Comparison of ENCODE assay signal across 39 cellular contexts in genomic region chrX:24184018-24184417, GRCh38. TPM values are rescaled to one million over a fixed set of nuclear protein-coding genes. Genes with fewer than 3 reads are reported as not detected.
DNase-seq lines count a peak whose midpoint lies in the region; ATAC-seq, FAIRE-seq and TF ChIP-seq lines count a peak whose summit lies in the region.
"Had no signal": no experiment of that assay in that cellular context is flagged by ENCODE, and none has a peak within 500 bp of the region (broad histone marks: within the 10 kb centered on the region; RNA-seq: fewer than 3 reads in every experiment).

No MANE protein-coding gene starts in this region.

- ATAC-seq in Right ventricle myocardium superior (ENCODE audit: poor library complexity) (peak; percentile 29), left lobe of liver (peak; percentile 56), upper lobe of right lung (peak; percentile 32)
- ATAC-seq: A549; activated CD4-positive, alpha-beta T cell treated with anti-CD3 and anti-CD28 coated beads for 36 hours; activated CD8-positive, alpha-beta T cell treated with anti-CD3 and anti-CD28 coated beads, Interleukin-2, amount 10 ng/mL, durations not matched to agents 7 days and 5 days; naive thymus-derived CD8-positive, alpha-beta T cell had no signal

- intact Hi-C loops in Right ventricle myocardium superior (cut with DNase I) (no loop called here), upper lobe of right lung (cut with DNase I) (no loop called here)

- no peak overlapping the region for H3K27ac ChIP-seq in right atrium auricular region
- H3K27ac ChIP-seq in upper lobe of right lung = no peak overlapping the region
- H3K27ac ChIP-seq: A549, colonic mucosa, heart right ventricle, HL-60, KMS-11, parathyroid adenoma, testis, VCaP had no signal

- DNase-seq in Right ventricle myocardium superior (no peak), right atrium auricular region (ENCODE audit: low spot score) (no peak), bronchial epithelial cell (ENCODE audit: low read depth) (peak; percentile 13), left lobe of liver (ENCODE audit: low spot score) (no peak), upper lobe of right lung (no peak), NCI-H446 treated with DMSO at 0.1 percent for 48 hours (lab: John Stamatoyannopoulos, UW) (no peak), DMS 273 (lab: John Stamatoyannopoulos, UW; ENCODE audit: unreplicated experiment) (no peak)
- no peak for DNase-seq in activated T-cell treated with anti-CD3 and anti-CD28 coated beads, Interleukin-2, amount 50 U/mL, for 48 hours
- DNase-seq: activated CD4-positive, alpha-beta T cell treated with anti-CD3 and anti-CD28 coated beads for 36 hours; activated CD8-positive, alpha-beta T cell treated with anti-CD3 and anti-CD28 coated beads, Interleukin-2, amount 10 ng/mL, durations not matched to agents 7 days and 5 days; AML-193; anterior cingulate cortex; CD4-positive, alpha-beta memory T cell; colonic mucosa; DMS 273 treated with DMSO at 0.1 percent for 48 hours; effector CD8-positive, alpha-beta T cell; foreskin melanocyte; H7; heart right ventricle; kidney; MG63; naive thymus-derived CD8-positive, alpha-beta T cell; NCI-H1436; NCI-H2081 treated with DMSO at 0.1 percent for 48 hours; NCI-H2227 treated with DMSO at 0.1 percent for 48 hours; NCI-H526 treated with DMSO at 0.1 percent for 48 hours; retina; SHP77 treated with DMSO at 0.1 percent for 48 hours; stimulated activated naive CD4-positive, alpha-beta T cell treated with Interleukin-2 at 50 U/mL for 16 hours; testis had no signal

- peak; percentile 60 for FAIRE-seq in bronchial epithelial cell (lab: Jason Lieb, UNC)
- FAIRE-seq: A549, GM18507, GM19239, urothelium cell line had no signal

- no peak for TF ChIP-seq CTCF in right atrium auricular region (IDR thresholded peaks at IDR 0.05)
- no peak for TF ChIP-seq CTCF in bronchial epithelial cell (IDR thresholded peaks at IDR 0.05; ENCODE audit: insufficient read depth, low read length, severe bottlenecking)
- TF ChIP-seq CTCF in upper lobe of right lung (IDR thresholded peaks at IDR 0.05) = no peak

- H3K4me3 ChIP-seq in right atrium auricular region = no peak overlapping the region
- H3K4me3 ChIP-seq in bronchial epithelial cell (ENCODE audit: low read depth, low read length) = no peak overlapping the region
- H3K4me3 ChIP-seq in upper lobe of right lung = no peak overlapping the region
- H3K4me3 ChIP-seq: A549, colonic mucosa, heart right ventricle, MG63, smooth muscle cell, testis had no signal

- no peaks in the 10 kb centered on the region for H3K4me1 ChIP-seq in right atrium auricular region
- no peaks in the 10 kb centered on the region for H3K4me1 ChIP-seq in upper lobe of right lung
- H3K4me1 ChIP-seq: colonic mucosa, parathyroid adenoma, testis had no signal

- H3K36me3 ChIP-seq in right atrium auricular region (peaks cover 19% of the 10 kb centered on the region), bronchial epithelial cell (ENCODE audit: control insufficient read depth, insufficient read depth, low read length) (peaks cover 5% of the 10 kb centered on the region), upper lobe of right lung (peaks cover 20% of the 10 kb centered on the region)

- H3K27me3 ChIP-seq in right atrium auricular region (no peaks in the 10 kb centered on the region), bronchial epithelial cell (ENCODE audit: control insufficient read depth, insufficient read depth, low read length) (no peaks in the 10 kb centered on the region), upper lobe of right lung (no peaks in the 10 kb centered on the region)
- H3K27me3 ChIP-seq: colonic mucosa, heart right ventricle, MG63, testis had no signal

- H3K9me3 ChIP-seq in right atrium auricular region = no peaks in the 10 kb centered on the region
- H3K9me3 ChIP-seq in upper lobe of right lung = no peaks in the 10 kb centered on the region
- H3K9me3 ChIP-seq: A549, colonic mucosa, heart right ventricle, MG63, testis had no signal

RNA-seq across cellular contexts. Expression of gene ZFX, which starts 34.5 kb away (rescaled TPM):
- 32.9 TPM for total RNA-seq in Right ventricle myocardium superior
- 10 to 100 TPM; 32.6 to 36.6 TPM for total RNA-seq in right atrium auricular region
- total RNA-seq in bronchial epithelial cell = 30.8 and 37.8 TPM in 2 replicates
- 12.5 TPM for total RNA-seq in left lobe of liver
- total RNA-seq in upper lobe of right lung = 41.5 TPM
